8 cellular contexts compared by ENCODE assay signal in the genomic region with DNA sequence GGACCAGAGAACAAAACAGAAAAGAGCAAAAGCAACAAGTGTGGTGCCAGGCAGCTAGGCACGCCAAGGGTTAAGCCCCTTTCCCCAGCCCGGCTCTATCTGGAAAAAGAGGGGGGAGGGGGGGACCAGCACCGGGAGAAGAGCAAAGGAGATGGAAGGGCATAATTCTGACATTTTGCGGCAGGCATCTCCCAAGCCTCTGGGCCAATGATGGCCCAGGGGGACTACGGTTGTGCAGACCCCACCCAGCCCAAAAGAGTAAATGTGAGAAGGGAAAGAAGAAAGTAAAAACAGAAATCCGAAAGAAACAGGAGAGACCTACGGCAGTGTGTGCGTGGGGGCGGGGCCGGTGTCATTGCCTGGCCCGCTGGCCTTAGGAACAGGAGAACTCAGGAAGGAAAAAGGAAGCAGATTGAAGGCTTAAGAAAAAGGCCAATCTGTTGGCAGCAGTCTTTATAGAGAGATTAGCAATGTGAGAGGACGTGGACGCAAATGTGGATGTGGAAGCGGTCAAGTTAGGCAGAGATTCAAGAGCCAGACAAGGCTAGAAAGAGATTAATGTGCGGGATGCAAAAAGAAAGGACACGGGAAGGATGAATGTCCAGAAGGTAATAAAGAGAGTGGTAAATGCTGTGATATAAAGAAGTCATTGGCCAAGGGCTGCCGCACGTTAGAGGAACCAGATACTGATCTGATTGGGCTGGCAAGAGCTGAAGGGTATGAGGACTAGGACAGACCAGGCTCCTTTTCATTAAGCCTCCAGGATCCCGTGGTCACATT. TPM values are rescaled to one million over a fixed set of nuclear protein-coding genes. Genes with fewer than 3 reads are reported as not detected.
DNase-seq lines count a peak whose midpoint lies in the region; ATAC-seq and TF ChIP-seq lines count a peak whose summit lies in the region.
"Had no signal": no experiment of that assay in that cellular context is flagged by ENCODE, and none has a peak within 500 bp of the region (broad histone marks: within the 10 kb centered on the region; RNA-seq: fewer than 3 reads in every experiment).

No MANE protein-coding gene starts in this region.

- H3K27ac ChIP-seq in endodermal cell (ENCODE audit: low read depth, low read length) (peak overlapping the region; percentile 95), tibial artery (no peak overlapping the region)

- no peak overlapping the region for H3K9ac ChIP-seq in endodermal cell (ENCODE audit: extremely low read depth, low read length, poor library complexity, severe bottlenecking)

- peaks cover 8% of the 10 kb centered on the region for H3K9me3 ChIP-seq in endodermal cell (ENCODE audit: control insufficient read depth, low read length)
- H3K9me3 ChIP-seq in tibial artery: peaks cover 0 to under 1% (median 0%) of the 10 kb centered on the region in 3 donors

- peaks cover 2% of the 10 kb centered on the region for H3K27me3 Mint-ChIP-seq in endodermal cell (ENCODE audit: insufficient read depth)

- no peaks in the 10 kb centered on the region for H3K4me1 ChIP-seq in endodermal cell (ENCODE audit: control insufficient read depth, insufficient read depth, low read length)
- peaks cover 7 to 26% (median 12%) of the 10 kb centered on the region in 4 donors for H3K4me1 ChIP-seq in tibial artery

- peaks cover 35% of the 10 kb centered on the region for H3K9me3 Mint-ChIP-seq in endodermal cell

- no peak overlapping the region for H3K4me3 Mint-ChIP-seq in endodermal cell

- TF ChIP-seq CTCF in endodermal cell (conservative IDR thresholded peaks at IDR 0.05): no peak
- no peak for TF ChIP-seq CTCF in tibial artery (IDR thresholded peaks at IDR 0.05)

- no peaks in the 10 kb centered on the region for H3K4me1 Mint-ChIP-seq in endodermal cell

- H3K4me3 ChIP-seq in endodermal cell (ENCODE audit: low read length): peak overlapping the region; percentile 76
- H3K4me3 ChIP-seq in tibial artery: peak overlapping the region; percentile 41

- H3K27me3 ChIP-seq in endodermal cell (ENCODE audit: control insufficient read depth, insufficient read depth, low read length, poor library complexity, severe bottlenecking) (no peaks in the 10 kb centered on the region), tibial artery (no peaks in the 10 kb centered on the region)

- no peaks in the 10 kb centered on the region for H3K36me3 Mint-ChIP-seq in endodermal cell (ENCODE audit: low read depth)

- intact Hi-C loops in tibial artery (cut with DNase I; ENCODE audit: low total_unique reads): no loop called here

- H3K36me3 ChIP-seq in endodermal cell (ENCODE audit: control insufficient read depth, insufficient read depth, low read length) (no peaks in the 10 kb centered on the region), tibial artery (no peaks in the 10 kb centered on the region)

- H3K27ac Mint-ChIP-seq in endodermal cell: no peak overlapping the region

- 31 to 42% methylated on average over 17 to 19 of the region's 19 CpGs for WGBS in endodermal cell (ENCODE audit: insufficient coverage in 1 of 2, insufficient read length in 1 of 2), 2 experiments

- no peak for ATAC-seq in HG02870 (IDR thresholded peaks at IDR 0.05; ENCODE audit: unreplicated experiment)

- DNase-seq in NCI-H2227 (lab: John Stamatoyannopoulos, UW; ENCODE audit: unreplicated experiment) (peak; percentile 55), endodermal cell (peak; percentile 75), lung microvascular endothelial cell (ENCODE audit: low read depth in 2 of 2) (peak; percentile 12 to 20), tibial artery (peak in 1 of 2 donors; percentile 25), DMS79 (lab: John Stamatoyannopoulos, UW) (no peak)
- DNase-seq in activated CD4-positive, alpha-beta T cell treated with anti-CD3 and anti-CD28 coated beads for 48 hours: no peak
- DNase-seq: activated naive CD4-positive, alpha-beta T cell treated with Interleukin-2 at 50 U/mL for 16 hours had no signal

RNA-seq across cellular contexts. Expression of gene DHRS2, which starts 59.2 kb away (rescaled TPM):
- total RNA-seq in endodermal cell: 1 to 10 TPM in 1 of 2 donors, under 1 TPM in 1; 0.66 to 1.2 TPM
- 1.4 TPM for polyA plus RNA-seq in endodermal cell (2013, experiment 1 of 2)
- polyA plus RNA-seq in endodermal cell (2013, experiment 2 of 2): 1.1 TPM
- total RNA-seq in lung microvascular endothelial cell: 0.20 and 0.87 TPM in 2 replicates

Comparison
In these comparisons a context has a peak if more than half of its experiments do, and no peak if none do; other contexts are left out.
1. DNase-seq: peak in NCI-H2227 (single experiment), endodermal cell (single experiment) and lung microvascular endothelial cell (2 of 2); none in DMS79 (single experiment) and activated CD4-positive, alpha-beta T cell treated with anti-CD3 and anti-CD28 coated beads for 48 hours (single experiment).